In the genomic region with DNA sequence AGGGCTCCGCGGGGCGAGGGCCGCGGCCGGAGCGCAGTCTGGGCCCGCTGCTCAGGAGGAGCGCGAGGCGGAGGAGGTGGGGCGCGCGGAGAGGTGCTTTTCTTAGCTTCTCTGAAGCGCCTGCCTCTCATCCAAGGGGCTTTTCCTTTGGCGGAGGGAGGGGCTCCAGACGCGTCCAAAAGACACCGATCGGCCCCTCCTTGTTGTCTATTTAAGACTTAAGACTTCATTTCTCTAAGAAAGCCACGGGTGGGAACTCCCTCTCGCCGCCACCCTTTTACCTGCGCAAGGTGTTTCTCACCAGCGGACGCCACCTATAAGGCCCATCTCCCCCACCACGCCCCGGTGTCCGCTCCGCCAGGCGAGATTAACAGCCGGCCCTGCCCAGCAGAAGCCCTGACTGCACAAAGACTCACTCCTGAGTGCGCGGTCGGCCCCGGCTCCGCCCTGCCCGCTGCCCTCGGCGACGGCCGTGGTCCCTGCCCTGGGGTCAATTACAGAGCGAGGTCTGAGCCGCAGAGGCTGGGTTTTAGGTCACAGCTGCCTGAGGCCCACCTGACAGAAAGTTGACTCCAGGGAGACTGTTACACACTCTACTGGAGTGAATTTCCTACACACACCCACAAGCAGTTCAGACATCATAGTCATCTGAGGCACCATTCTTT, we compare ENCODE assay signal across 9 cellular contexts. TPM values are rescaled to one million over a fixed set of nuclear protein-coding genes. Genes with fewer than 3 reads are reported as not detected.
DNase-seq lines count a peak whose midpoint lies in the region; ATAC-seq, FAIRE-seq and TF ChIP-seq lines count a peak whose summit lies in the region.
"Had no signal": no experiment of that assay in that cellular context is flagged by ENCODE, and none has a peak within 500 bp of the region (broad histone marks: within the 10 kb centered on the region; RNA-seq: fewer than 3 reads in every experiment).

Gene DSC2, minus strand, starts transcription at position 402 of the 665 bp plus-strand sequence. CDS start 450 bp downstream, outside the sequence.

- intact Hi-C loops in GM12878 (cut with micrococcal nuclease; ENCODE audit: unreplicated experiment) = no loop called here

- no peak for TF ChIP-seq CTCF in GM12878 (IDR thresholded peaks at IDR 0.05 in 2 of 3, conservative IDR thresholded peaks at IDR 0.05 in 1 of 3; ENCODE audit: control insufficient read depth in 2 of 3, extremely low read depth in 1 of 3, insufficient read depth in 1 of 3, low read depth in 3 of 3, low read length in 3 of 3)

- H3K4me1 ChIP-seq in HUES6 (ENCODE audit: control insufficient read depth, insufficient read depth, low read length) (peaks cover 23% of the 10 kb centered on the region), GM12878 (ENCODE audit: control insufficient read depth, insufficient read depth, low read length) (no peaks in the 10 kb centered on the region), stomach smooth muscle (ENCODE audit: control insufficient read depth, insufficient read depth, low read length) (no peaks in the 10 kb centered on the region)

- ATAC-seq in GM12878 (no peak), GM21447 (IDR thresholded peaks at IDR 0.05; ENCODE audit: unreplicated experiment) (no peak)

- no TSS peak for BruUV-seq in GM12878 (replicated peaks; lab: Mats Ljungman, UMichigan)

- H3K36me3 ChIP-seq in HUES6 (ENCODE audit: control insufficient read depth, insufficient read depth, low read length) = no peaks in the 10 kb centered on the region
- no peaks in the 10 kb centered on the region for H3K36me3 ChIP-seq in GM12878 (ENCODE audit: control insufficient read depth in 2 of 2, insufficient read depth in 2 of 2, low read length in 1 of 2)
- no peaks in the 10 kb centered on the region for H3K36me3 ChIP-seq in stomach smooth muscle (ENCODE audit: control insufficient read depth in 2 of 2, insufficient read depth in 2 of 2, low read length in 2 of 2)

- peak within 1 kb of the TSS; percentile 64 for H3K4me2 ChIP-seq in GM12878 (ENCODE audit: control insufficient read depth, insufficient read depth)

- peak within 1 kb of the TSS; percentile 34 for H2AFZ ChIP-seq in GM12878 (ENCODE audit: control insufficient read depth, low read depth, low read length)

- H3K79me2 ChIP-seq in GM12878 (ENCODE audit: control insufficient read depth, insufficient read depth, low read length) = no peaks in the 10 kb centered on the region

- H3K4me3 ChIP-seq in HUES6 (ENCODE audit: low read depth, low read length) = peak within 1 kb of the TSS; percentile 86
- peak within 1 kb of the TSS; percentile 50; the same call in 1 of the 2 replicates for H3K4me3 ChIP-seq in GM12878
- H3K4me3 ChIP-seq in stomach smooth muscle (ENCODE audit: low read length in 2 of 2) = peak within 1 kb of the TSS; percentile 19 to 50

- POLR2A ChIA-PET in GM12878 (lab: Charles Lee) = no interaction called here

- SMC1A ChIA-PET in GM12878 (lab: Charles Lee; ENCODE audit: uncharacterized antibody, unreplicated experiment) = no interaction called here

- peak within 1 kb of the TSS; percentile 97 for H3K27ac ChIP-seq in HUES6 (ENCODE audit: low read depth, low read length)
- no peak within 1 kb of the TSS for H3K27ac ChIP-seq in GM12878 (ENCODE audit: control insufficient read depth, insufficient read depth)
- no peak within 1 kb of the TSS for H3K27ac ChIP-seq in stomach smooth muscle (ENCODE audit: low read length)

- no peak for TF ChIP-seq RAD21 in GM12878 (IDR thresholded peaks at IDR 0.05; ENCODE audit: insufficient read depth, low read depth, low read length)

- FAIRE-seq in GM12878 (lab: Jason Lieb, UNC) = no peak

- WGBS in GM12878 (ENCODE audit: insufficient coverage, insufficient replicate concordance, low lambda C conversion rate, missing lambda C conversion rate) = 54% methylated on average over 34 of the region's 44 CpGs

- H4K20me1 ChIP-seq in GM12878 (ENCODE audit: control insufficient read depth, insufficient read depth) = no peaks in the 10 kb centered on the region

- H3K9ac ChIP-seq in HUES6 (ENCODE audit: low read length) = peak within 1 kb of the TSS; percentile 83
- H3K9ac ChIP-seq in GM12878 (ENCODE audit: control insufficient read depth, insufficient read depth, low read length) = no peak within 1 kb of the TSS
- no peak within 1 kb of the TSS for H3K9ac ChIP-seq in stomach smooth muscle (ENCODE audit: low read length in 2 of 2)

- no peak for TF ChIP-seq POLR2A in GM12878 (IDR thresholded peaks at IDR 0.05; ENCODE audit: low read depth, low read length)

- no peak for DNase-seq in GM12878 (ENCODE audit: low read depth, low spot score)
- peak; percentile 33 for DNase-seq in kidney glomerular epithelial cell (lab: John Stamatoyannopoulos, UW)
- no peak for DNase-seq in G401 (ENCODE audit: low spot score)
- DNase-seq in activated gamma-delta T cell treated with Interleukin-2 at 50 U/mL for 16 hours = no peak
- DNase-seq in activated CD4-positive, CD25-positive, alpha-beta regulatory T cell (lab: John Stamatoyannopoulos, UW) = no peak

- in situ Hi-C loops in GM12878 (cut with MboI) (no loop called here), G401 (cut with HindIII; ENCODE audit: low sequenced_read_pairs) (no loop called here)

- H3K9me3 ChIP-seq in HUES6 (ENCODE audit: control insufficient read depth, insufficient read depth, low read depth, low read length) (no peaks in the 10 kb centered on the region), GM12878 (replicated peaks; ENCODE audit: control insufficient read depth, insufficient read depth, low read length) (no peaks in the 10 kb centered on the region), stomach smooth muscle (ENCODE audit: control insufficient read depth in 2 of 2, low read length in 2 of 2) (no peaks in the 10 kb centered on the region)

- no peak for TF ChIP-seq EP300 in GM12878 (IDR thresholded peaks at IDR 0.05; ENCODE audit: borderline replicate concordance in 1 of 2, control insufficient read depth in 1 of 2, low read depth in 2 of 2, low read length in 2 of 2)

- no peaks in the 10 kb centered on the region for H3K27me3 ChIP-seq in HUES6 (ENCODE audit: control insufficient read depth, insufficient read depth, low read length)
- peaks cover 0 to 4% of the 10 kb centered on the region in 2 experiments; a peak in 3 of 4 replicates for H3K27me3 ChIP-seq in GM12878 (replicated peaks in 1 of 2; ENCODE audit: control insufficient read depth in 2 of 2, insufficient read depth in 2 of 2, low read length in 1 of 2)
- peaks cover 2 to 21% of the 10 kb centered on the region in 2 donors for H3K27me3 ChIP-seq in stomach smooth muscle (ENCODE audit: control insufficient read depth in 1 of 2, insufficient read depth in 2 of 2, low read length in 2 of 2)

- CTCF ChIA-PET in GM12878 (lab: Yijun Ruan, JAX) = interaction anchor here (0.6 kb wide), 1 partner anchor 12 kb away, joined by 3 read pairs; no protein-coding TSS in a partner anchor

- RAD21 ChIA-PET in GM12878 (lab: Charles Lee; ENCODE audit: unreplicated experiment) = no interaction called here

TF ChIP-seq in GM12878, 131 proteins besides CTCF, POLR2A, EP300 and RAD21:
- TF ChIP-seq CEBPB (IDR thresholded peaks at IDR 0.05; ENCODE audit: borderline replicate concordance in 1 of 2, low read depth in 2 of 2, low read length in 2 of 2) = no peak

RNA-seq across cellular contexts. Expression of gene DSC2, which starts in this region (rescaled TPM):
- 0.06 TPM in 1 of 2 replicates, not detected in the other for total RNA-seq in GM12878 (2013; cell fraction: nucleolus; rRNA removed)
- total RNA-seq in GM12878 (2014; rRNA removed) (1.9 and 2.4 TPM in 2 replicates), GM12878 (2014; rRNA removed; fragmentation: Illumina TruSeq; extraction: Trizol) (3.4 and 3.6 TPM in 2 replicates), GM12878 (2021) (3.9 and 4.4 TPM in 2 replicates)
- polyA plus RNA-seq in GM12878 (2011; ENCODE audit: low read depth) = 0.87 TPM
- polyA plus RNA-seq in GM12878 (2011; rRNA removed) (not detected in 2 replicates), GM12878 (2014; fragmentation: Illumina TruSeq; extraction: Trizol) (3.0 and 4.3 TPM in 2 replicates), GM12878 (2014; fragmentation: Nextera tagmentation; extraction: Ambion mirVana) (1 to 10 TPM; 1.2 to 2.9 TPM), GM12878 (2014; rRNA removed) (0.88 and 1.8 TPM in 2 replicates), GM12878 (2016; fragmentation: Nextera tagmentation; extraction: Ambion mirVana) (1 to 10 TPM; 3.4 to 4.9 TPM)
- not detected in 2 replicates for polyA plus RNA-seq in GM12878 (2011; cell fraction: cytosol; rRNA removed)
- not detected in 2 replicates for polyA plus RNA-seq in GM12878 (2011; cell fraction: nucleus; rRNA removed)
- polyA plus RNA-seq in GM12878 (2012) = 1.2 and 2.0 TPM in 2 replicates
- under 0.01 TPM in 1 of 2 replicates, not detected in the other for polyA minus RNA-seq in GM12878 (2011; rRNA and poly(A)+ RNA removed)
- polyA minus RNA-seq in GM12878 (2011; cell fraction: cytosol; rRNA and poly(A)+ RNA removed) = not detected in 2 replicates
- not detected in 2 replicates for polyA minus RNA-seq in GM12878 (2011; cell fraction: nucleus; rRNA and poly(A)+ RNA removed)
- total RNA-seq in G401 (2014; rRNA removed; shearing (Covaris generic)) = not detected in 2 replicates
- total RNA-seq: activated T-helper 2 cell treated with anti-CD3 and anti-CD28 coated beads, Interferon-gamma antibody, Interleukin-2, Interleukin-4, amounts not matched to agents 10 μg/mL and 5 μg/mL and 100 μg/mL, durations not matched to agents 14 hours and 24 hours and 36 hours had no signal

Comparison
In these comparisons a context has a peak if more than half of its experiments do, and no peak if none do; other contexts are left out.
1. H3K4me3 ChIP-seq: peak in every context shown above with its lines; median percentile 86 in HUES6; 50 in GM12878; 34 in stomach smooth muscle.